In genomic region chr18:48939368-48940097, GRCh38 we compare ENCODE assay signal across 9 cellular contexts. TPM values are rescaled to one million over a fixed set of nuclear protein-coding genes. Genes with fewer than 3 reads are reported as not detected.
A peak's percentile ranks its signal among the peaks of the same experiment; 100 is the strongest.
DNase-seq lines count a peak whose midpoint lies in the region; ATAC-seq, FAIRE-seq and TF ChIP-seq lines count a peak whose summit lies in the region.
"Had no signal": no experiment of that assay in that cellular context is flagged by ENCODE, and none has a peak within 500 bp of the region (broad histone marks: within the 10 kb centered on the region; RNA-seq: fewer than 3 reads in every experiment).

No MANE protein-coding gene starts in this region.

- no peaks in the 10 kb centered on the region for H3K9me3 ChIP-seq in AG04450 (ENCODE audit: control insufficient read depth, insufficient read depth, low read length)
- H3K9me3 ChIP-seq in PC-9 (ENCODE audit: insufficient read depth, low read depth), result no peaks in the 10 kb centered on the region
- H3K9me3 ChIP-seq in H1 (ENCODE audit: insufficient read depth in 2 of 2, low read depth in 1 of 2, low read length in 1 of 2), result no peaks in the 10 kb centered on the region
- H3K9me3 ChIP-seq in BE2C, result no peaks in the 10 kb centered on the region

- peak overlapping the region; percentile 73 for H2BK5ac ChIP-seq in H1 (ENCODE audit: low read depth, low read length)

- H3K4ac ChIP-seq in H1 (replicated peaks; ENCODE audit: insufficient read length, low read depth, low read length), result no peak overlapping the region

- H2BK120ac ChIP-seq in H1 (replicated peaks; ENCODE audit: low read depth, low read length), result no peak overlapping the region

- no peaks in the 10 kb centered on the region for H3K27me3 Mint-ChIP-seq in naive B cell

- H3K36me3 ChIP-seq in PC-9 (ENCODE audit: low read depth) (peaks cover 18% of the 10 kb centered on the region), H1 (ENCODE audit: control insufficient read depth in 2 of 4, insufficient read depth in 4 of 4, low read length in 3 of 4) (no peaks in the 10 kb centered on the region; a peak in 1 of 8 replicates), BE2C (peaks cover 14% of the 10 kb centered on the region)

- TF ChIP-seq RAD21 in H1 (IDR thresholded peaks at IDR 0.05 in 1 of 2, conservative IDR thresholded peaks at IDR 0.05 in 1 of 2; ENCODE audit: low read depth in 2 of 2, low read length in 2 of 2), result no peak

- H3K27me3 ChIP-seq in AG04450 (ENCODE audit: control insufficient read depth, insufficient read depth, low read length) (no peaks in the 10 kb centered on the region), PC-9 (ENCODE audit: insufficient read depth, low read depth) (no peaks in the 10 kb centered on the region), H1 (replicated peaks in 1 of 4; ENCODE audit: control insufficient read depth in 3 of 4, extremely low read depth in 1 of 4, insufficient read depth in 3 of 4, low read length in 3 of 4) (no peaks in the 10 kb centered on the region), BE2C (no peaks in the 10 kb centered on the region)

- WGBS in H1 (ENCODE audit: extremely low coverage in 1 of 2, insufficient coverage in 1 of 2, insufficient read length in 1 of 2, insufficient replicate concordance in 2 of 2, low coverage in 1 of 2, low lambda C conversion rate in 2 of 2, missing lambda C conversion rate in 1 of 2), 2 experiments, result 25% methylated on average over 9 of the region's 13 CpGs; no CpG with 5 or more reads in 1 of the 2 experiments

- H4K5ac ChIP-seq in H1 (ENCODE audit: insufficient read length, low read depth, low read length), result no peak overlapping the region

- peaks cover 46% of the 10 kb centered on the region for H4K20me1 ChIP-seq in PC-9 (ENCODE audit: insufficient read depth)
- peaks cover 0 to 29% of the 10 kb centered on the region in 2 experiments for H4K20me1 ChIP-seq in H1 (replicated peaks in 1 of 2; ENCODE audit: control insufficient read depth in 1 of 2, insufficient read depth in 2 of 2, low read length in 2 of 2)

- H3K23me2 ChIP-seq in H1 (ENCODE audit: low read depth, low read length), result no peaks in the 10 kb centered on the region

- H3K79me2 ChIP-seq in PC-9 (ENCODE audit: low read depth) (peaks cover 93% of the 10 kb centered on the region), H1 (ENCODE audit: control insufficient read depth in 1 of 2, insufficient read depth in 2 of 2, low read length in 2 of 2) (peaks cover 30 to 86% of the 10 kb centered on the region in 2 experiments)

- peak overlapping the region in 1 of 4 experiments; percentile 22; a peak in 2 of 7 replicates for H3K9ac ChIP-seq in H1 (replicated peaks in 1 of 4; ENCODE audit: extremely low read depth in 1 of 4, low read depth in 3 of 4, low read length in 3 of 4)

- peak overlapping the region; percentile 76 for H4K91ac ChIP-seq in H1 (replicated peaks; ENCODE audit: insufficient read length, low read length)

- peak overlapping the region; percentile 37 for H3K4me3 ChIP-seq in AG04450 (ENCODE audit: low read depth, low read length)
- H3K4me3 ChIP-seq in PC-9, result no peak overlapping the region
- peak overlapping the region in 1 of 4 experiments; percentile 35; a peak in 4 of 8 replicates for H3K4me3 ChIP-seq in H1 (ENCODE audit: extremely low read depth in 1 of 4, insufficient read depth in 2 of 4, low read depth in 3 of 4, low read length in 4 of 4)
- no peak overlapping the region for H3K4me3 ChIP-seq in BE2C (ENCODE audit: low read depth, low read length)

- H3K27ac ChIP-seq in AG04450 (ENCODE audit: low read depth, low read length), result peak overlapping the region; percentile 61
- no peak overlapping the region for H3K27ac ChIP-seq in PC-9
- H3K27ac ChIP-seq in H1 (ENCODE audit: low read depth, low read length), result no peak overlapping the region; the same call in 1 of the 2 replicates

- H3K56ac ChIP-seq in H1 (replicated peaks; ENCODE audit: insufficient read length, low read depth, low read length), result no peak overlapping the region

- peak overlapping the region; percentile 90 for H3K18ac ChIP-seq in H1 (ENCODE audit: extremely low read depth, low read length)

- no peak for DNase-seq in AG04450 (ENCODE audit: low read depth, low spot score)
- peak in 1 of 2 experiments; percentile 46 for DNase-seq in PC-9
- DNase-seq in H1 (ENCODE audit: low read depth in 1 of 2, low spot score in 2 of 2), result no peak
- DNase-seq in naive B cell, result no peak
- no peak for DNase-seq in BE2C
- no peak for DNase-seq in stimulated activated CD4-positive, alpha-beta T cell treated with anti-CD3 and anti-CD28 coated beads, Interleukin-2, amount 100 ng/mL, for 24 hours
- DNase-seq in T1000 (lab: John Stamatoyannopoulos, UW), result no peak
- DNase-seq in stimulated activated CD4-positive, alpha-beta T cell treated with anti-CD3 and anti-CD28 coated beads, Interleukin-4, amount 100 ng/mL, for 24 hours, result no peak
- DNase-seq: erythroblast had no signal

- H2AK5ac ChIP-seq in H1 (ENCODE audit: low read depth, low read length), result no peak overlapping the region

- H2BK20ac ChIP-seq in H1 (ENCODE audit: low read length), result peak overlapping the region; percentile 77; the same call in 1 of the 2 replicates

- CTCF ChIA-PET in AG04450 (lab: Charles Lee), result interaction anchor here (0.6 to 1.3 kb wide), 4 partner anchors 15 to 473 kb away, joined by 3 read pairs; no protein-coding TSS in a partner anchor
- CTCF ChIA-PET in PC-9 (lab: Charles Lee), result interaction anchor here (0.6 kb wide), 2 partner anchors 71 to 787 kb away, joined by 6 to 9 read pairs; no protein-coding TSS in a partner anchor
- CTCF ChIA-PET in H1 (lab: Charles Lee; ENCODE audit: partially characterized antibody), result interaction anchor here (0.8 to 2.4 kb wide), 7 partner anchors 12 to 299 kb away, joined by 3 to 10 read pairs (median 3); no protein-coding TSS in a partner anchor

- H3K9me2 ChIP-seq in PC-9 (ENCODE audit: insufficient read depth), result no peaks in the 10 kb centered on the region

- no peak overlapping the region for H3K23ac ChIP-seq in H1 (ENCODE audit: insufficient read length)

- no peak for FAIRE-seq in H1 (lab: Jason Lieb, UNC)

- no peak for TF ChIP-seq CTCF in AG04450 (IDR thresholded peaks at IDR 0.05; ENCODE audit: low read depth, low read length)
- TF ChIP-seq CTCF in PC-9 (conservative IDR thresholded peaks at IDR 0.05), result no peak
- no peak for TF ChIP-seq CTCF in H1 (IDR thresholded peaks at IDR 0.05; ENCODE audit: control extremely low read depth in 1 of 3, insufficient read depth in 1 of 3, low read depth in 1 of 3, low read length in 3 of 3)
- TF ChIP-seq CTCF in BE2C (IDR thresholded peaks at IDR 0.05; ENCODE audit: low read depth, low read length), result no peak

- no peak for TF ChIP-seq EP300 in H1 (IDR thresholded peaks at IDR 0.05; ENCODE audit: borderline replicate concordance in 1 of 2, low read depth in 2 of 2, low read length in 2 of 2)

- H3K4me2 ChIP-seq in PC-9 (peak overlapping the region; percentile 11; the same call in 1 of the 2 replicates), H1 (ENCODE audit: insufficient read depth in 1 of 2, low read depth in 2 of 2, low read length in 2 of 2) (peak overlapping the region; percentile 63 to 83)

- H2BK12ac ChIP-seq in H1 (ENCODE audit: low read depth, low read length), result peak overlapping the region; percentile 84; the same call in 1 of the 2 replicates

- H3K79me1 ChIP-seq in H1 (ENCODE audit: low read depth, low read length), result peaks cover 2% of the 10 kb centered on the region; the same call in 1 of the 2 replicates

- POLR2A ChIA-PET in AG04450 (lab: Yijun Ruan, JAX) (no interaction called here), PC-9 (lab: Charles Lee; ENCODE audit: unreplicated experiment) (no interaction called here), H1 (lab: Charles Lee; ENCODE audit: partially characterized antibody) (interaction anchor here (1.1 to 3.1 kb wide), 3 partner anchors 9 to 13 kb away, joined by 4 to 18 read pairs (median 13); no protein-coding TSS in a partner anchor)

- no peaks in the 10 kb centered on the region for H3K9me3 Mint-ChIP-seq in naive B cell

- no peak overlapping the region for H2AFZ ChIP-seq in PC-9
- H2AFZ ChIP-seq in H1 (ENCODE audit: low read length), result no peak overlapping the region

- peak overlapping the region in 6 of 8 donors; percentile 63 to 91 (median 78) for H3K4me3 Mint-ChIP-seq in naive B cell

- peaks cover 39 to 75% (median 50%) of the 10 kb centered on the region in 3 donors for H3K4me1 Mint-ChIP-seq in naive B cell

- peaks cover 90% of the 10 kb centered on the region for H3K4me1 ChIP-seq in PC-9 (replicated peaks; ENCODE audit: insufficient read depth)
- peaks cover 14 to 51% (median 32%) of the 10 kb centered on the region in 4 experiments for H3K4me1 ChIP-seq in H1 (replicated peaks in 1 of 4; ENCODE audit: control insufficient read depth in 3 of 4, insufficient read depth in 4 of 4, low read length in 3 of 4)
- peaks cover 10% of the 10 kb centered on the region for H3K4me1 ChIP-seq in BE2C

- intact Hi-C loops in PC-9 (cut with micrococcal nuclease; ENCODE audit: unreplicated experiment), result no loop called here

- BruUV-seq in PC-9 (replicated peaks; lab: Mats Ljungman, UMichigan), result no TSS peak

- peak overlapping the region in 5 of 6 donors; percentile 95 to 99 (median 99) for H3K27ac Mint-ChIP-seq in naive B cell

- no peak for TF ChIP-seq POLR2A in H1 (IDR thresholded peaks at IDR 0.05; ENCODE audit: control extremely low read depth in 1 of 2, low read depth in 2 of 2, low read length in 2 of 2)

- H3K36me3 Mint-ChIP-seq in naive B cell, result no peaks in the 10 kb centered on the region

- 0 out of 2 replicates have a peak overlapping the region, but pooled peaks have one; percentile 7 for H4K8ac ChIP-seq in H1 (ENCODE audit: extremely low read depth, insufficient read depth, low read length)

- H2BK15ac ChIP-seq in H1 (ENCODE audit: low read length), result no peak overlapping the region

- H3F3A ChIP-seq in PC-9 (ENCODE audit: insufficient read depth, low read depth), result peaks cover 39% of the 10 kb centered on the region

- ATAC-seq in naive B cell (ENCODE audit: low read depth in 2 of 2), result no peak

- no peak overlapping the region for H3K14ac ChIP-seq in H1 (ENCODE audit: insufficient read length)

TF ChIP-seq in H1, 55 proteins besides CTCF, POLR2A, EP300 and RAD21 (continues in another document):
- 0 out of 2 replicates have a peak, but pooled peaks have one; percentile 42 for TF ChIP-seq EGR1 (IDR thresholded peaks at IDR 0.05; ENCODE audit: borderline replicate concordance, low read depth, low read length)

RNA-seq across cellular contexts. Expression of gene SMAD7, which starts 11.2 kb away (rescaled TPM):
- polyA plus RNA-seq in AG04450 (2011; rRNA removed) (7.4 and 8.0 TPM in 2 replicates), H1 (2011; rRNA removed) (6.5 and 6.6 TPM in 2 replicates), naive B cell (ENCODE audit: low read depth in 6 of 6) (1 to 10 TPM in 5 of 6 donors, under 1 TPM in 1; 0.47 to 3.7 (median 1.6) TPM)
- polyA minus RNA-seq in AG04450 (2011; rRNA and poly(A)+ RNA removed), result 19.6 and 24.1 TPM in 2 replicates
- total RNA-seq in PC-9 (2021), result 5.0 and 5.8 TPM in 2 replicates
- 13.8 and 15.5 TPM in 2 replicates for total RNA-seq in H1 (2021; fragmentation: NEBNext Ultra II Directional; extraction: Animal tissue kit (Norgen Biotek cat#: 25700))
- polyA plus RNA-seq in H1 (2011; cell fraction: cytosol; rRNA removed), result 6.1 TPM
- 9.4 TPM for polyA plus RNA-seq in H1 (2011; cell fraction: nucleus; rRNA removed)
- 3.7 to 4.5 TPM (median 4.3 TPM) in 4 replicates for polyA plus RNA-seq in H1 (2012, experiment 1 of 2)
- 4.8 TPM for polyA plus RNA-seq in H1 (2012, experiment 2 of 2)
- 12.4 TPM for polyA plus RNA-seq in H1 (2013, experiment 1 of 2)
- 12.0 TPM for polyA plus RNA-seq in H1 (2013, experiment 2 of 2)
- polyA minus RNA-seq in H1 (2011; rRNA and poly(A)+ RNA removed), result 10.3 and 13.5 TPM in 2 replicates
- polyA minus RNA-seq in H1 (2011; cell fraction: cytosol; rRNA and poly(A)+ RNA removed), result 9.7 TPM
- polyA minus RNA-seq in H1 (2011; cell fraction: nucleus; rRNA and poly(A)+ RNA removed), result 9.4 TPM
- 13.7 TPM for polyA plus RNA-seq in BE2C (2012; ENCODE audit: insufficient read depth, insufficient read length, low read depth)
